8 cellular contexts compared by ENCODE assay signal in the genomic region with DNA sequence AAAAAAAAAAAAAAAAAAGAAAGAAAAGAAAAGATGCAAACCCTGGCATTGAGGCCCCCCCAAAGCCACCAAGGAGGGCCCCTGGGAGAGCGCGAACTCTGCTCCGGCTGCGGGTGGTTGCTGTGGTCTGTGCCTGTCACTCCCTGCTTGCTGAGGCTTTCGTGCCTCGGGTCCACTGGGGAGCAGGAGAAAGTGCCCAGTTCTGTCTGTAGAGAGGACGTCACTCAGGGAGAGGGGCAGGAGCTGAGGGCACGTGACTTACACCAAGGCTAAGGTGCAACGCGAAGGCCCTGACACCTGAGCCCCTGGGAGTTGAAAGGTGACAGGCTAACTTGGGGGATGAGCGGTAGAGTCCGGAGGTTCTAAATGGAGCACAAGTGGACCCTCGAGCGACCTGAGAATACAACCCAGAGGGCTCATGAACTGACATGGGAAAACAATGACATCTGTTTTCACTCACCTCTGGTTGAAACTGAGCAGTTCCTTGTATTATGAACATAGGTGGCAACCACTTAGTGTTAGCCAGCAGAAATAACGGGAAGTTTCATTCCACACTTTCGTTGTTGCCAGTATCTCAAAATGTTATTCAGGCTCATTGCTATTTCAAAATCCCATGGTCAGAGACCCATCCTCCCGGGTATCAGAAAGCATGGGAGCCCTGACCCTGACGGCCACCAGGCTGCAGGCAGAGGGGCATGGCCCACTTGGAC.
DNase-seq lines count a peak whose midpoint lies in the region; ATAC-seq and TF ChIP-seq lines count a peak whose summit lies in the region.

No MANE protein-coding gene starts in this region.

- TF ChIP-seq RAD21 in HCT116 (IDR thresholded peaks at IDR 0.05; ENCODE audit: low read depth): no peak

- H3K9ac ChIP-seq in HCT116 (ENCODE audit: low read length) (peak overlapping the region; percentile 52), OCI-LY3 (ENCODE audit: low read length) (peak overlapping the region; percentile 64), iPS-18a (ENCODE audit: low read length) (no peak overlapping the region)

- ATAC-seq in GM18502 (IDR thresholded peaks at IDR 0.05; ENCODE audit: poor library complexity, unreplicated experiment) (peak; percentile 28), HCT116 (no peak)

- no peak for TF ChIP-seq CTCF in HCT116 (IDR thresholded peaks at IDR 0.05 in 2 of 3, conservative IDR thresholded peaks at IDR 0.05 in 1 of 3; ENCODE audit: borderline replicate concordance in 1 of 3, insufficient read depth in 1 of 3, low read depth in 2 of 3, low read length in 2 of 3)
- no peak for TF ChIP-seq CTCF in OCI-LY3 (IDR thresholded peaks at IDR 0.05; ENCODE audit: low read depth, low read length)

- H3K4me3 ChIP-seq in HCT116 (replicated peaks in 1 of 2; ENCODE audit: low read depth in 1 of 2, low read length in 2 of 2) (peak overlapping the region; percentile 36 to 53), OCI-LY3 (ENCODE audit: low read length) (peak overlapping the region; percentile 59), iPS-18a (ENCODE audit: low read length) (peak overlapping the region; percentile 13)

- CTCF ChIA-PET in HCT116 (lab: Charles Lee): no interaction called here

- H3K79me2 ChIP-seq in HCT116 (ENCODE audit: insufficient read depth, low read length) (no peaks in the 10 kb centered on the region), OCI-LY3 (ENCODE audit: low read length) (no peaks in the 10 kb centered on the region)

- H3K4me2 ChIP-seq in HCT116 (ENCODE audit: low read length) (peak overlapping the region; percentile 85), OCI-LY3 (ENCODE audit: low read length) (peak overlapping the region; percentile 81)

- H3K27me3 ChIP-seq in HCT116 (ENCODE audit: insufficient read depth, low read length) (no peaks in the 10 kb centered on the region), OCI-LY3 (ENCODE audit: low read depth, low read length) (no peaks in the 10 kb centered on the region), iPS-18a (ENCODE audit: control insufficient read depth, insufficient read depth, low read length) (no peaks in the 10 kb centered on the region)

- DNase-seq in HCT116 (ENCODE audit: low read depth, low spot score) (no peak), NCI-H2029 (lab: John Stamatoyannopoulos, UW) (no peak), NCI-H1417 treated with DMSO at 0.1 percent for 48 hours (lab: John Stamatoyannopoulos, UW) (no peak), epidermal melanocyte (ENCODE audit: insufficient read length, low spot score) (no peak), kidney tubule cell (ENCODE audit: low spot score) (no peak)

- TF ChIP-seq POLR2A in HCT116 (IDR thresholded peaks at IDR 0.05; ENCODE audit: borderline replicate concordance, extremely low read depth, insufficient read depth, insufficient read length): no peak

- no peaks in the 10 kb centered on the region for H3K36me3 ChIP-seq in HCT116 (ENCODE audit: control insufficient read depth in 1 of 2, insufficient read depth in 2 of 2, low read length in 2 of 2)
- H3K36me3 ChIP-seq in OCI-LY3 (replicated peaks; ENCODE audit: low read depth, low read length): no peaks in the 10 kb centered on the region
- no peaks in the 10 kb centered on the region for H3K36me3 ChIP-seq in iPS-18a (ENCODE audit: control insufficient read depth, low read depth, low read length)

- intact Hi-C loops in HCT116 (cut with micrococcal nuclease): no loop called here

- H3K9me2 ChIP-seq in HCT116 (ENCODE audit: insufficient read depth): no peaks in the 10 kb centered on the region

- no peak overlapping the region for H3K27ac ChIP-seq in HCT116 (ENCODE audit: low read depth, low read length)
- H3K27ac ChIP-seq in OCI-LY3 (ENCODE audit: low read length): peak overlapping the region; percentile 85
- no peak overlapping the region for H3K27ac ChIP-seq in iPS-18a (ENCODE audit: low read length)

- POLR2A ChIA-PET in HCT116 (lab: Charles Lee): no interaction called here

- RAD21 ChIA-PET in HCT116 (lab: Charles Lee; ENCODE audit: low non-redundant PET in 1 of 2, low total read pairs in 2 of 2, uncharacterized antibody in 2 of 2, unreplicated experiment in 2 of 2): no interaction called here

- BruUV-seq in HCT116 (replicated peaks; lab: Mats Ljungman, UMichigan): no TSS peak

- H2AFZ ChIP-seq in HCT116 (ENCODE audit: low read depth, low read length, poor library complexity, severe bottlenecking) (peak overlapping the region; percentile 47), OCI-LY3 (ENCODE audit: low read depth, low read length) (peak overlapping the region; percentile 1; the same call in 1 of the 2 replicates)

- no peaks in the 10 kb centered on the region for H3K9me3 ChIP-seq in HCT116 (ENCODE audit: control insufficient read depth in 1 of 2, insufficient read depth in 1 of 2, low read depth in 1 of 2, low read length in 2 of 2)
- no peaks in the 10 kb centered on the region for H3K9me3 ChIP-seq in OCI-LY3 (ENCODE audit: insufficient read depth, low read length)
- no peaks in the 10 kb centered on the region for H3K9me3 ChIP-seq in iPS-18a (ENCODE audit: control insufficient read depth, low read depth, low read length)

- no peaks in the 10 kb centered on the region for H4K20me1 ChIP-seq in HCT116 (ENCODE audit: insufficient read depth)
- no peaks in the 10 kb centered on the region for H4K20me1 ChIP-seq in OCI-LY3 (ENCODE audit: insufficient read depth, low read length)

- peaks cover 6 to 42% of the 10 kb centered on the region in 2 experiments; a peak in 3 of 4 replicates for H3K4me1 ChIP-seq in HCT116 (ENCODE audit: control insufficient read depth in 1 of 2, insufficient read depth in 2 of 2, low read length in 2 of 2)
- peaks cover 69% of the 10 kb centered on the region for H3K4me1 ChIP-seq in OCI-LY3 (ENCODE audit: low read length)
- peaks cover 10% of the 10 kb centered on the region for H3K4me1 ChIP-seq in iPS-18a (ENCODE audit: control insufficient read depth, low read depth, low read length)

TF ChIP-seq in HCT116, 20 proteins besides CTCF, POLR2A, EP300 and RAD21:
- no peak for TF ChIP-seq EZH2phosphoT487 (IDR thresholded peaks at IDR 0.05; ENCODE audit: borderline replicate concordance)
- TF ChIP-seq ELF1 (IDR thresholded peaks at IDR 0.05; ENCODE audit: borderline replicate concordance, low read depth): no peak
- no peak for TF ChIP-seq POLR2AphosphoS5 (IDR thresholded peaks at IDR 0.05; ENCODE audit: low read depth, low read length)
- TF ChIP-seq, protein P1, sequence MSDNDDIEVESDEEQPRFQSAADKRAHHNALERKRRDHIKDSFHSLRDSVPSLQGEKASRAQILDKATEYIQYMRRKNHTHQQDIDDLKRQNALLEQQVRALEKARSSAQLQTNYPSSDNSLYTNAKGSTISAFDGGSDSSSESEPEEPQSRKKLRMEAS (IDR thresholded peaks at IDR 0.05): no peak
- TF ChIP-seq, protein P2, sequence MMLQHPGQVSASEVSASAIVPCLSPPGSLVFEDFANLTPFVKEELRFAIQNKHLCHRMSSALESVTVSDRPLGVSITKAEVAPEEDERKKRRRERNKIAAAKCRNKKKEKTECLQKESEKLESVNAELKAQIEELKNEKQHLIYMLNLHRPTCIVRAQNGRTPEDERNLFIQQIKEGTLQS (IDR thresholded peaks at IDR 0.05): no peak
- no peak for TF ChIP-seq CBX3 (IDR thresholded peaks at IDR 0.05; ENCODE audit: low read depth)
- no peak for TF ChIP-seq SRF (IDR thresholded peaks at IDR 0.05; ENCODE audit: low read depth)
- TF ChIP-seq, protein P3, sequence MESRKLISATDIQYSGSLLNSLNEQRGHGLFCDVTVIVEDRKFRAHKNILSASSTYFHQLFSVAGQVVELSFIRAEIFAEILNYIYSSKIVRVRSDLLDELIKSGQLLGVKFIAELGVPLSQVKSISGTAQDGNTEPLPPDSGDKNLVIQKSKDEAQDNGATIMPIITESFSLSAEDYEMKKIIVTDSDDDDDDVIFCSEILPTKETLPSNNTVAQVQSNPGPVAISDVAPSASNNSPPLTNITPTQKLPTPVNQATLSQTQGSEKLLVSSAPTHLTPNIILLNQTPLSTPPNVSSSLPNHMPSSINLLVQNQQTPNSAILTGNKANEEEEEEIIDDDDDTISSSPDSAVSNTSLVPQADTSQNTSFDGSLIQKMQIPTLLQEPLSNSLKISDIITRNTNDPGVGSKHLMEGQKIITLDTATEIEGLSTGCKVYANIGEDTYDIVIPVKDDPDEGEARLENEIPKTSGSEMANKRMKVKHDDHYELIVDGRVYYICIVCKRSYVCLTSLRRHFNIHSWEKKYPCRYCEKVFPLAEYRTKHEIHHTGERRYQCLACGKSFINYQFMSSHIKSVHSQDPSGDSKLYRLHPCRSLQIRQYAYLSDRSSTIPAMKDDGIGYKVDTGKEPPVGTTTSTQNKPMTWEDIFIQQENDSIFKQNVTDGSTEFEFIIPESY (IDR thresholded peaks at IDR 0.05; ENCODE audit: extremely low read depth, insufficient replicate concordance, low read length): no peak
- no peak for TF ChIP-seq TCF7L2 (IDR thresholded peaks at IDR 0.05; ENCODE audit: borderline replicate concordance, extremely low read depth, insufficient read depth, insufficient read length)
- no peak for TF ChIP-seq ZNF274 (IDR thresholded peaks at IDR 0.05; ENCODE audit: low read depth, low read length)
- no peak for TF ChIP-seq CEBPB (IDR thresholded peaks at IDR 0.05; ENCODE audit: low read depth)
- TF ChIP-seq FOSL1 (IDR thresholded peaks at IDR 0.05; ENCODE audit: low read depth): no peak
- no peak for TF ChIP-seq EZH2 (IDR thresholded peaks at IDR 0.05)
